In the genomic region with DNA sequence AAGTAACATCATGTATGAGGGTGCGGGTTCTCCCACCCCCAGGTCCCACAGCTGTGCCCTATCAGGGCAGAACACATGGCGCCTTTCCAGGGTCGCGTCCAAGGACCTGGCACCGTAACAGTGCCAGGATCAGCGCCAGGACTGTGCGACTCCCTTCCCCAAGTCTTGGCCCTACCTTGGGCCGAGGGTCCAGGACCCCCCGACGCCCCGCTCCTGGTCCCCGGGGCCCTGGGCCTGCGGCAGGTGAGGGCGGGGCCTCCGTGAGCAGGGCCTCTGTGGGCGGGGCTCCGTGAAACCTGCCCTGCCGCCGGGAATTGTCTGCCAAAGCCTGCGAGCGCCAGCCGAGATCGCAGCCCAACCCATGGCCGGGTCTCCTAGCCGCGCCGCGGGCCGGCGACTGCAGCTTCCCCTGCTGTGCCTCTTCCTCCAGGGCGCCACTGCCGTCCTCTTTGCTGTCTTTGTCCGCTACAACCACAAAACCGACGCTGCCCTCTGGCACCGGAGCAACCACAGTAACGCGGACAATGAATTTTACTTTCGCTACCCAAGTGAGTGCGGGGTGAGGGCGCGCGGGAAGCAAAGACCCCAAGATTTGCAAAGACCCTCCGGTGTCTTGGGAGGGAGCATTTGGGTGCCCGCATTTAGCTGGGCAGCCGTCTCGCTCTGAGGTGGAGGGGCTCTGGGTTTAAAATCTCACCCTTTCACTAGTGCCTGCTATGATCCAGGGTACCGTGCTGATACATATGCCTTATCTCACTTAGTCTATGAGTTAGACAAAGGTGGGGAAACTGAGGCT, we compare ENCODE assay signal across 8 cellular contexts. TPM values are rescaled to one million over a fixed set of nuclear protein-coding genes. Genes with fewer than 3 reads are reported as not detected.
DNase-seq lines count a peak whose midpoint lies in the region; ATAC-seq and TF ChIP-seq lines count a peak whose summit lies in the region.

A gene with protein sequence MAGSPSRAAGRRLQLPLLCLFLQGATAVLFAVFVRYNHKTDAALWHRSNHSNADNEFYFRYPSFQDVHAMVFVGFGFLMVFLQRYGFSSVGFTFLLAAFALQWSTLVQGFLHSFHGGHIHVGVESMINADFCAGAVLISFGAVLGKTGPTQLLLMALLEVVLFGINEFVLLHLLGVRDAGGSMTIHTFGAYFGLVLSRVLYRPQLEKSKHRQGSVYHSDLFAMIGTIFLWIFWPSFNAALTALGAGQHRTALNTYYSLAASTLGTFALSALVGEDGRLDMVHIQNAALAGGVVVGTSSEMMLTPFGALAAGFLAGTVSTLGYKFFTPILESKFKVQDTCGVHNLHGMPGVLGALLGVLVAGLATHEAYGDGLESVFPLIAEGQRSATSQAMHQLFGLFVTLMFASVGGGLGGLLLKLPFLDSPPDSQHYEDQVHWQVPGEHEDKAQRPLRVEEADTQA (plus strand): TSS at position 323 of the 796 bp plus-strand sequence. CDS start 39 bp downstream, at position 362.

- no peaks in the 10 kb centered on the region for H3K36me3 Mint-ChIP-seq in dendritic cell treated with granulocyte-macrophage colony-stimulating factor and Interleukin-4, amounts not matched to agents 40 ng/mL and 50 ng/mL, for 4 days (ENCODE audit: low read depth)
- H3K36me3 Mint-ChIP-seq in memory B cell = no peaks in the 10 kb centered on the region

- peaks cover 58% of the 10 kb centered on the region for H3K27me3 Mint-ChIP-seq in dendritic cell treated with granulocyte-macrophage colony-stimulating factor and Interleukin-4, amounts not matched to agents 40 ng/mL and 50 ng/mL, for 4 days
- H3K27me3 Mint-ChIP-seq in memory B cell = peaks cover 26% of the 10 kb centered on the region

- no peaks in the 10 kb centered on the region for H3K9me3 Mint-ChIP-seq in dendritic cell treated with granulocyte-macrophage colony-stimulating factor and Interleukin-4, amounts not matched to agents 40 ng/mL and 50 ng/mL, for 4 days
- H3K9me3 Mint-ChIP-seq in memory B cell = no peaks in the 10 kb centered on the region

- peak; percentile 53 to 67 for DNase-seq in NCI-H2081 (lab: John Stamatoyannopoulos, UW)
- DNase-seq in NCI-H2081 treated with DMSO at 0.1 percent for 48 hours (lab: John Stamatoyannopoulos, UW) = no peak
- DNase-seq in NT2/D1 (ENCODE audit: low read depth, low spot score) = peak; percentile 64
- DNase-seq in memory B cell (ENCODE audit: low spot score in 2 of 2) = no peak
- no peak for DNase-seq in uterus

- peak within 1 kb of the TSS; percentile 35 for H3K4me3 ChIP-seq in NT2/D1 (ENCODE audit: insufficient read length, low read depth)
- peak within 1 kb of the TSS; percentile 16 to 30 for H3K4me3 ChIP-seq in uterus

- H3K27ac ChIP-seq in uterus = no peak within 1 kb of the TSS

- peak; percentile 34 for ATAC-seq in memory B cell (ENCODE audit: low read depth)
- ATAC-seq in HG03108 (IDR thresholded peaks at IDR 0.05; ENCODE audit: unreplicated experiment) = no peak
- no peak for ATAC-seq in HG02642 (IDR thresholded peaks at IDR 0.05; ENCODE audit: poor library complexity, unreplicated experiment)

- TF ChIP-seq POLR2A in uterus (IDR thresholded peaks at IDR 0.05) = no peak

- H3K36me3 ChIP-seq in NT2/D1 (ENCODE audit: insufficient read depth, insufficient read length, low read length) (no peaks in the 10 kb centered on the region), uterus (no peaks in the 10 kb centered on the region)

- H3K4me1 Mint-ChIP-seq in dendritic cell treated with granulocyte-macrophage colony-stimulating factor and Interleukin-4, amounts not matched to agents 40 ng/mL and 50 ng/mL, for 4 days (ENCODE audit: low read depth) = peaks cover 26% of the 10 kb centered on the region
- peaks cover 4% of the 10 kb centered on the region for H3K4me1 Mint-ChIP-seq in memory B cell

- H3K27me3 ChIP-seq in NT2/D1 (ENCODE audit: insufficient read depth, insufficient read length) (peaks cover 7% of the 10 kb centered on the region), uterus (peaks cover 0 to 8% of the 10 kb centered on the region in 2 donors)

- H3K9ac ChIP-seq in NT2/D1 (ENCODE audit: insufficient read length, low read depth) = peak within 1 kb of the TSS; percentile 62

- H3K4me1 ChIP-seq in NT2/D1 (ENCODE audit: insufficient read depth, insufficient read length) = peaks cover 20% of the 10 kb centered on the region
- no peaks in the 10 kb centered on the region for H3K4me1 ChIP-seq in uterus

- H3K27ac Mint-ChIP-seq in dendritic cell treated with granulocyte-macrophage colony-stimulating factor and Interleukin-4, amounts not matched to agents 40 ng/mL and 50 ng/mL, for 4 days = no peak within 1 kb of the TSS
- H3K27ac Mint-ChIP-seq in memory B cell = no peak within 1 kb of the TSS

- no peak for TF ChIP-seq CTCF in uterus (IDR thresholded peaks at IDR 0.05)

- intact Hi-C loops in dendritic cell treated with granulocyte-macrophage colony-stimulating factor and Interleukin-4, amounts not matched to agents 40 ng/mL and 50 ng/mL, for 4 days (cut with micrococcal nuclease) = no loop called here
- intact Hi-C loops in uterus (cut with DNase I; ENCODE audit: low total_unique reads) = no loop called here

- H3K4me3 Mint-ChIP-seq in dendritic cell treated with granulocyte-macrophage colony-stimulating factor and Interleukin-4, amounts not matched to agents 40 ng/mL and 50 ng/mL, for 4 days = peak within 1 kb of the TSS; percentile 64
- peak within 1 kb of the TSS; percentile 74 for H3K4me3 Mint-ChIP-seq in memory B cell

- H3K9me3 ChIP-seq in NT2/D1 (ENCODE audit: insufficient read depth, low read length) = no peaks in the 10 kb centered on the region
- no peaks in the 10 kb centered on the region for H3K9me3 ChIP-seq in uterus

RNA-seq across cellular contexts. Expression of the gene that starts here (rescaled TPM):
- under 1 TPM in 1 of 4 donors, not detected in 3; 0.49 TPM for total RNA-seq in uterus

Comparison
In these comparisons a context has a peak if more than half of its experiments do, and no peak if none do; other contexts are left out.
1. DNase-seq: peak in NCI-H2081 (2 of 2) and NT2/D1 (single experiment); none in NCI-H2081 treated with DMSO at 0.1 percent for 48 hours (single experiment), memory B cell (0 of 2) and uterus (0 of 2).